In the genomic region with DNA sequence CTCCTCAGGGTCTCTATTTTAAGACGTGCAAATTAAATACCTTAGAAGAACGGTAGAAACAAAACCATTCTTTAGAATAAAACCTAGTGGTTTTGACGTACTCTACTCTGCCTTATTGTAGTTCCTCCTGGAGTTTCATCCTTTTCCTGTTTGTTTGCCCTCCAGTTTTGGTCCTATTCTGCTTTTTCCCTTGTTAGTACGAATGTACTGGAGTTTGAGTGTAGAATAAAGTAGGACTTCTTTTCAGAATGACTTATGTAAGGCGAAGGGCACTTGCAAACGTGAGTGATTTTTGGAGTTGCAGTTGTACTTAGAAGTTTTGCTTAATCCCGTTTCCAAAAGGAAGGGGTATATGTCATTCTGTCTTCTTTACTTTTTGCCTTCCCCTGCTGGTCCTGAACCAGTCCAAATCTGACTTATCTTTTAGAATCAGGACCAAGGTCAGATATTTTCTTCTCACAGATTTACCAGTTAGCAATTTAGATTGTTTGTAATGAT, we compare ENCODE assay signal across 8 cellular contexts. TPM values are rescaled to one million over a fixed set of nuclear protein-coding genes. Genes with fewer than 3 reads are reported as not detected.
DNase-seq lines count a peak whose midpoint lies in the region.

No MANE protein-coding gene starts in this region.

- H2AFZ ChIP-seq in ACC112 (ENCODE audit: low read length, unreplicated experiment), result no peak overlapping the region

- H3K4me1 ChIP-seq in ACC112 (ENCODE audit: control insufficient read depth, insufficient read depth, low read length, unreplicated experiment), result peaks cover 29% of the 10 kb centered on the region
- H3K4me1 ChIP-seq in HUES48 (ENCODE audit: control insufficient read depth, insufficient read depth, low read length), result peaks cover 15% of the 10 kb centered on the region
- H3K4me1 ChIP-seq in mucosa of stomach (ENCODE audit: control insufficient read depth, insufficient read depth, low read length), result no peaks in the 10 kb centered on the region

- H3K9ac ChIP-seq in HUES48 (ENCODE audit: low read depth, low read length) (no peak overlapping the region), mucosa of stomach (ENCODE audit: low read length) (peak overlapping the region; percentile 92)

- H3K36me3 ChIP-seq in ACC112 (ENCODE audit: insufficient read depth, low read length) (no peaks in the 10 kb centered on the region), HUES48 (ENCODE audit: control insufficient read depth, insufficient read depth, low read length) (no peaks in the 10 kb centered on the region), mucosa of stomach (ENCODE audit: control insufficient read depth, insufficient read depth, low read length) (no peaks in the 10 kb centered on the region)

- H3K4me3 ChIP-seq in ACC112 (ENCODE audit: low read depth, low read length) (peak overlapping the region; percentile 94), HUES48 (ENCODE audit: low read depth, low read length) (peak overlapping the region; percentile 89), mucosa of stomach (ENCODE audit: low read length) (peak overlapping the region; percentile 75)

- H3K27me3 ChIP-seq in ACC112 (ENCODE audit: insufficient read depth, low read length) (no peaks in the 10 kb centered on the region), HUES48 (ENCODE audit: control insufficient read depth, insufficient read depth, low read length) (peaks cover 19% of the 10 kb centered on the region), mucosa of stomach (ENCODE audit: control insufficient read depth, insufficient read depth, low read length) (no peaks in the 10 kb centered on the region)

- peak overlapping the region; percentile 85; the same call in 1 of the 2 replicates for H3K27ac ChIP-seq in ACC112 (ENCODE audit: low read depth, low read length)
- no peak overlapping the region for H3K27ac ChIP-seq in HUES48 (ENCODE audit: low read depth, low read length)
- H3K27ac ChIP-seq in caudate nucleus (ENCODE audit: low read depth, low read length), result peak overlapping the region; percentile 98

- H3K9me3 ChIP-seq in HUES48 (ENCODE audit: control insufficient read depth, insufficient read depth, low read length) (no peaks in the 10 kb centered on the region), mucosa of stomach (ENCODE audit: control insufficient read depth, low read length) (no peaks in the 10 kb centered on the region)

- DNase-seq in caudate nucleus (lab: John Stamatoyannopoulos, UW) (peak in 1 of 61 donors; percentile 26), SK-N-DZ (ENCODE audit: low spot score) (no peak), OCI-M2 (lab: John Stamatoyannopoulos, UW; ENCODE audit: unreplicated experiment) (no peak), anterior cingulate cortex (lab: John Stamatoyannopoulos, UW) (no peak)
- DNase-seq in stimulated activated naive CD4-positive, alpha-beta T cell (lab: John Stamatoyannopoulos, UW), result no peak

- H3K79me2 ChIP-seq in ACC112 (ENCODE audit: control insufficient read depth, insufficient read depth, low read length, unreplicated experiment), result peaks cover 53% of the 10 kb centered on the region

RNA-seq across cellular contexts. Expression of a gene that starts 1.4 kb away (rescaled TPM):
- 3.7 and 4.0 TPM in 2 replicates for polyA plus RNA-seq in SK-N-DZ (2014; cell fraction: cytosol; rRNA removed)
- 2.9 and 4.4 TPM in 2 replicates for polyA plus RNA-seq in SK-N-DZ (2014; cell fraction: nucleus; rRNA removed)
